8 cellular contexts compared by ENCODE assay signal in the genomic region with DNA sequence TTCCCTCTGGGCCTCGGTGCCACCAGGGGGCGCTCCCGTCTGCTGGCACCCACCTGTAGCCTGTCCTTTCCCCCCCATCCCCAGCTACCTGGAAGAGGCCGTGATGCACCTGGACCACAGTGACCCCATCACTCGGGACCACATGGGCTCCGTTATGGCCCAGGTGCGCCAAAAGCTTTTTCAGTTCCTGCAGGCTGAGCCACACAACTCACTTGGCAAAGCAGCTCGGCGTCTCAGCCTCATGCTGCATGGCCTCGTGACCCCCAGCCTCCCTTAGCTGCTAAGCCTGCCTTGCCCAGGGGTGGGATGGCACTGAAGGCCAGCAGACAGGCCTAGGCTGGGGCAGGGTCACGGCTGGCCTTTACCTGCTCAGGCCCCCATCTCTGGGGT. TPM values are rescaled to one million over a fixed set of nuclear protein-coding genes. Genes with fewer than 3 reads are reported as not detected.
DNase-seq lines count a peak whose midpoint lies in the region; ATAC-seq and TF ChIP-seq lines count a peak whose summit lies in the region.

No MANE protein-coding gene starts in this region.

- no peaks in the 10 kb centered on the region for H3K9me3 Mint-ChIP-seq in activated CD4-positive, alpha-beta T cell treated with anti-CD3 and anti-CD28 coated beads for 36 hours (ENCODE audit: low read depth)
- H3K9me3 Mint-ChIP-seq in central memory CD8-positive, alpha-beta T cell: no peaks in the 10 kb centered on the region

- intact Hi-C loops in activated CD4-positive, alpha-beta T cell treated with anti-CD3 and anti-CD28 coated beads for 36 hours (cut with DNase I, micrococcal nuclease): loop anchor here (1.0 to 2.0 kb wide), 3 partner anchors 44 to 157 kb away; no protein-coding TSS in a partner anchor

- no peak overlapping the region for H3K4me3 Mint-ChIP-seq in activated CD4-positive, alpha-beta T cell treated with anti-CD3 and anti-CD28 coated beads for 36 hours
- no peak overlapping the region for H3K4me3 Mint-ChIP-seq in central memory CD8-positive, alpha-beta T cell

- peaks cover 0 to 2% of the 10 kb centered on the region in 2 donors for H3K4me1 ChIP-seq in lung (ENCODE audit: control insufficient read depth in 2 of 2, insufficient read depth in 2 of 2, low read length in 2 of 2)

- no peak overlapping the region for H3K27ac Mint-ChIP-seq in activated CD4-positive, alpha-beta T cell treated with anti-CD3 and anti-CD28 coated beads for 36 hours
- no peak overlapping the region for H3K27ac Mint-ChIP-seq in central memory CD8-positive, alpha-beta T cell (ENCODE audit: low read depth)

- TF ChIP-seq CTCF in LNCAP (IDR thresholded peaks at IDR 0.05) (peak; percentile 94), lung (IDR thresholded peaks at IDR 0.05; ENCODE audit: control extremely low read depth, extremely low read depth) (peak; percentile 68)

- H3K27ac ChIP-seq in lung (ENCODE audit: low read depth in 1 of 2, low read length in 1 of 2): peak overlapping the region; percentile 2 to 49

- no peaks in the 10 kb centered on the region for H3K27me3 Mint-ChIP-seq in activated CD4-positive, alpha-beta T cell treated with anti-CD3 and anti-CD28 coated beads for 36 hours
- H3K27me3 Mint-ChIP-seq in central memory CD8-positive, alpha-beta T cell: no peaks in the 10 kb centered on the region

- no peaks in the 10 kb centered on the region for H3K9me3 ChIP-seq in lung (ENCODE audit: control insufficient read depth in 2 of 2, insufficient read depth in 1 of 2, low read length in 1 of 2)

- H3K4me3 ChIP-seq in lung: no peak overlapping the region

- POLR2A ChIA-PET in activated CD4-positive, alpha-beta T cell treated with anti-CD3 and anti-CD28 coated beads for 36 hours (lab: Charles Lee): interaction anchor here (0.5 to 1.0 kb wide), 3 partner anchors 13 to 217 kb away, joined by 3 read pairs; no protein-coding TSS in a partner anchor

- CTCF ChIA-PET in activated CD4-positive, alpha-beta T cell treated with anti-CD3 and anti-CD28 coated beads for 36 hours (lab: Charles Lee): interaction anchor here (0.5 to 3.6 kb wide), 35 partner anchors 8 to 502 kb away, joined by 3 to 21 read pairs (median 4); a partner anchor contains a TSS

- H3K4me1 Mint-ChIP-seq in activated CD4-positive, alpha-beta T cell treated with anti-CD3 and anti-CD28 coated beads for 36 hours: no peaks in the 10 kb centered on the region
- H3K4me1 Mint-ChIP-seq in central memory CD8-positive, alpha-beta T cell: peaks cover 9% of the 10 kb centered on the region

- peaks cover 10 to 57% of the 10 kb centered on the region in 2 donors for H3K36me3 ChIP-seq in lung (ENCODE audit: control insufficient read depth in 2 of 2, insufficient read depth in 2 of 2, low read length in 2 of 2)

- peaks cover 25% of the 10 kb centered on the region for H3K36me3 Mint-ChIP-seq in activated CD4-positive, alpha-beta T cell treated with anti-CD3 and anti-CD28 coated beads for 36 hours (ENCODE audit: low read depth)
- peaks cover 19% of the 10 kb centered on the region for H3K36me3 Mint-ChIP-seq in central memory CD8-positive, alpha-beta T cell (ENCODE audit: insufficient read depth)

- DNase-seq in DMS53 treated with DMSO at 0.1 percent for 48 hours (lab: John Stamatoyannopoulos, UW; ENCODE audit: unreplicated experiment) (peak; percentile 37), lung (ENCODE audit: low spot score) (peak; percentile 63), NCI-H187 treated with DMSO at 0.1 percent for 48 hours (lab: John Stamatoyannopoulos, UW) (no peak)
- peak; percentile 85 for DNase-seq in activated CD4-positive, alpha-beta T cell treated with anti-CD3 and anti-CD28 coated beads for 36 hours
- DNase-seq in central memory CD8-positive, alpha-beta T cell (ENCODE audit: low spot score in 2 of 2): peak; percentile 50 to 71
- DNase-seq in stimulated activated CD8-positive, alpha-beta memory T cell treated with anti-CD3 and anti-CD28 coated beads, Interleukin-2, amount 100 ng/mL, for 48 hours (ENCODE audit: low read depth in 2 of 2): peak; percentile 56 to 63

- WGBS in lung, 2 donors: 61 to 64% methylated on average over 11 of the region's 11 CpGs

- no peaks in the 10 kb centered on the region for H3K27me3 ChIP-seq in lung (ENCODE audit: control insufficient read depth, insufficient read depth)

- ATAC-seq in activated CD4-positive, alpha-beta T cell treated with anti-CD3 and anti-CD28 coated beads for 36 hours: peak; percentile 92
- peak; percentile 78 for ATAC-seq in central memory CD8-positive, alpha-beta T cell (replicated peaks; ENCODE audit: extremely low read depth, poor library complexity, severe bottlenecking)
- ATAC-seq in lung (ENCODE audit: insufficient read depth, low FRiP score): peak; percentile 77
- no peak for ATAC-seq in GM18858 (IDR thresholded peaks at IDR 0.05; ENCODE audit: unreplicated experiment)

RNA-seq across cellular contexts. Expression of a gene that starts 0.8 kb away (rescaled TPM):
- total RNA-seq in activated CD4-positive, alpha-beta T cell treated with anti-CD3 and anti-CD28 coated beads for 36 hours: not detected
- total RNA-seq in lung: 1 to 10 TPM; 2.1 to 5.8 TPM
- 1 to 10 TPM; 1.1 to 5.0 TPM for polyA plus RNA-seq in lung

RNA-seq across cellular contexts. Expression of a gene that starts 9.2 kb away (rescaled TPM):
- total RNA-seq in activated CD4-positive, alpha-beta T cell treated with anti-CD3 and anti-CD28 coated beads for 36 hours: 10 to 100 TPM; 11.7 to 11.9 TPM
- total RNA-seq in lung: 10 to 100 TPM; 11.8 to 32.9 TPM
- polyA plus RNA-seq in lung: 10 to 100 TPM; 17.9 to 24.5 TPM

RNA-seq across cellular contexts. Expression of a gene that starts 11.0 kb away (rescaled TPM):
- total RNA-seq in activated CD4-positive, alpha-beta T cell treated with anti-CD3 and anti-CD28 coated beads for 36 hours: 10 to 100 TPM; 92.8 to 96.9 TPM
- 10 to 100 TPM; 41.9 to 60.5 TPM for total RNA-seq in lung
- 10 to 100 TPM; 33.5 to 37.0 TPM for polyA plus RNA-seq in lung

RNA-seq across cellular contexts. Expression of a gene that starts 36.4 kb away (rescaled TPM):
- 10 to 100 TPM; 34.9 to 48.6 TPM for total RNA-seq in activated CD4-positive, alpha-beta T cell treated with anti-CD3 and anti-CD28 coated beads for 36 hours
- total RNA-seq in lung: 10 to 100 TPM; 28.5 to 35.4 TPM
- 10 to 100 TPM; 30.6 to 47.5 TPM for polyA plus RNA-seq in lung

RNA-seq across cellular contexts. Expression of a gene that starts 37.1 kb away (rescaled TPM):
- total RNA-seq in activated CD4-positive, alpha-beta T cell treated with anti-CD3 and anti-CD28 coated beads for 36 hours: 100 to 1,000 TPM; 156 to 249 TPM
- 10 to 100 TPM; 49.7 to 98.9 TPM for total RNA-seq in lung
- polyA plus RNA-seq in lung: 100 to 1,000 TPM; 104 to 164 TPM
